Comparison of ENCODE assay signal across 8 cellular contexts in the genomic region with DNA sequence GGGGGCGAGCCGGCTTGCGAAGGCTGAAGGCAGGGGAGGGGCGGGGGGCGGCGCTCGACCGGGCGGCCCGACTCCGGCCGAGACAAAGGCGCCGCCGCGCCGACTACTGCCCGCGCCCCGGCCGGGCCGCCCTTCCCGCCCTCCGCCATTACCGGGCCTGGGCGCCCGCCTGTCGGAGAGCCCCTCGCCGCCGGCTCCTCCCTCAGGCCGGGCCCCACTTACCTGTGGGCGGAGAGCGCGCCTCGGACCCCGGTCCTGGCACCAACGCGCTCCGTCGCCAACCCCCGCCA. TPM values are rescaled to one million over a fixed set of nuclear protein-coding genes. Genes with fewer than 3 reads are reported as not detected.
DNase-seq lines count a peak whose midpoint lies in the region; ATAC-seq and TF ChIP-seq lines count a peak whose summit lies in the region.

No MANE protein-coding gene starts in this region.

- no peak for TF ChIP-seq CTCF in GM06990 (IDR thresholded peaks at IDR 0.05; ENCODE audit: insufficient read depth, low read length, poor library complexity, severe bottlenecking)
- no peak for TF ChIP-seq CTCF in ascending aorta (IDR thresholded peaks at IDR 0.05)
- no peak for TF ChIP-seq CTCF in tibial artery (IDR thresholded peaks at IDR 0.05)

- H3K27ac ChIP-seq in ascending aorta (peak overlapping the region; percentile 96 to 100), tibial artery (peak overlapping the region; percentile 93 to 100)

- H3K36me3 ChIP-seq in GM06990 (ENCODE audit: control insufficient read depth, insufficient read depth, low read length) (no peaks in the 10 kb centered on the region), ascending aorta (no peaks in the 10 kb centered on the region), tibial artery (no peaks in the 10 kb centered on the region)

- no peaks in the 10 kb centered on the region for H3K27me3 ChIP-seq in GM06990 (replicated peaks; ENCODE audit: control insufficient read depth, insufficient read depth, low read length)
- H3K27me3 ChIP-seq in ascending aorta = no peaks in the 10 kb centered on the region
- H3K27me3 ChIP-seq in tibial artery = no peaks in the 10 kb centered on the region

- no peak for DNase-seq in GM06990 (ENCODE audit: extremely low read depth, insufficient read length)
- peak in 1 of 2 donors; percentile 68 for DNase-seq in ascending aorta (ENCODE audit: low spot score in 2 of 2)
- DNase-seq in left kidney (ENCODE audit: low read depth, low spot score) = peak; percentile 84
- DNase-seq in tibial artery = no peak
- no peak for DNase-seq in midbrain (lab: John Stamatoyannopoulos, UW)
- DNase-seq in activated CD4-positive, alpha-beta T cell treated with anti-CD3 and anti-CD28 coated beads, Interleukin-2, amount 50 U/mL, for 48 hours = no peak

- peak; percentile 59 for ATAC-seq in GM19452 (IDR thresholded peaks at IDR 0.05; ENCODE audit: unreplicated experiment)
- ATAC-seq in HG03442 (IDR thresholded peaks at IDR 0.05; ENCODE audit: unreplicated experiment) = peak; percentile 49

- H3K4me3 ChIP-seq in GM06990 (replicated peaks; ENCODE audit: low read depth, low read length) (peak overlapping the region; percentile 62), ascending aorta (peak overlapping the region; percentile 96 to 100), tibial artery (peak overlapping the region; percentile 88 to 89)

- intact Hi-C loops in ascending aorta (cut with DNase I) = loop anchor here (1.0 to 10.0 kb wide), 7 partner anchors 20 to 1553 kb away; a partner anchor contains a TSS
- intact Hi-C loops in tibial artery (cut with DNase I; ENCODE audit: low total_unique reads) = no loop called here

- H3K9me3 ChIP-seq in ascending aorta (no peaks in the 10 kb centered on the region), tibial artery (no peaks in the 10 kb centered on the region)

- H3K4me1 ChIP-seq in ascending aorta (peaks cover 9 to 25% of the 10 kb centered on the region in 2 donors), tibial artery (peaks cover 0 to 54% (median 28%) of the 10 kb centered on the region in 4 donors)

RNA-seq across cellular contexts. Expression of a gene that starts 0.3 kb away (rescaled TPM):
- total RNA-seq in ascending aorta = 11.3 TPM
